ENCODE assay signal across 1 cellular context in genomic region chr9:133440884-133441283, GRCh38.
TF ChIP-seq lines count a peak whose summit lies in the region.

No MANE protein-coding gene starts in this region.

TF ChIP-seq in H1, 55 proteins besides CTCF, POLR2A, EP300 and RAD21:
- TF ChIP-seq HDAC2 (IDR thresholded peaks at IDR 0.05; ENCODE audit: borderline replicate concordance in 1 of 2, low read depth in 2 of 2, low read length in 2 of 2) = no peak
- TF ChIP-seq ATF2 (IDR thresholded peaks at IDR 0.05; ENCODE audit: low read length) = no peak
- no peak for TF ChIP-seq SP4 (IDR thresholded peaks at IDR 0.05; ENCODE audit: low read length)
- TF ChIP-seq EZH2 (IDR thresholded peaks at IDR 0.05; ENCODE audit: low read depth, low read length, severe bottlenecking) = no peak
- no peak for TF ChIP-seq CTBP2 (IDR thresholded peaks at IDR 0.05; ENCODE audit: borderline replicate concordance, insufficient read depth, insufficient read length, low read length)
- no peak for TF ChIP-seq CHD2 (IDR thresholded peaks at IDR 0.05; ENCODE audit: low read length)
- no peak for TF ChIP-seq CREB1 (IDR thresholded peaks at IDR 0.05)
- TF ChIP-seq FOSL1 (IDR thresholded peaks at IDR 0.05; ENCODE audit: insufficient read depth, low read depth, low read length) = no peak
- no peak for TF ChIP-seq SRF (IDR thresholded peaks at IDR 0.05; ENCODE audit: low read depth, low read length)
- TF ChIP-seq BCL11A (IDR thresholded peaks at IDR 0.05; ENCODE audit: low read depth in 2 of 2, low read length in 2 of 2) = no peak
- TF ChIP-seq ATF3 (IDR thresholded peaks at IDR 0.05; ENCODE audit: insufficient read depth, low read depth, low read length) = no peak
- no peak for TF ChIP-seq ASH2L (IDR thresholded peaks at IDR 0.05; ENCODE audit: low read length)
